In genomic region chr15:98401029-98401428, GRCh38 we compare ENCODE assay signal across 16 cellular contexts.
DNase-seq lines count a peak whose midpoint lies in the region; ATAC-seq and TF ChIP-seq lines count a peak whose summit lies in the region.
"Had no signal": no experiment of that assay in that cellular context is flagged by ENCODE, and none has a peak within 500 bp of the region (broad histone marks: within the 10 kb centered on the region; RNA-seq: fewer than 3 reads in every experiment).

No MANE protein-coding gene starts in this region.

- H3K4me3 ChIP-seq in adrenal gland (no peak overlapping the region), heart right ventricle (no peak overlapping the region), lung (no peak overlapping the region), tibial nerve (no peak overlapping the region), esophagus muscularis mucosa (no peak overlapping the region), mammary epithelial cell (replicated peaks in 1 of 3; ENCODE audit: insufficient read depth in 1 of 3, low read depth in 2 of 3, low read length in 3 of 3) (no peak overlapping the region)

- no peak for TF ChIP-seq POLR2A in adrenal gland (IDR thresholded peaks at IDR 0.05)
- no peak for TF ChIP-seq POLR2A in tibial nerve (IDR thresholded peaks at IDR 0.05)
- TF ChIP-seq POLR2A in esophagus muscularis mucosa (IDR thresholded peaks at IDR 0.05; ENCODE audit: low read depth), result no peak

- 26 to 55% (median 31%) methylated on average over 3 of the region's 3 CpGs for WGBS in adrenal gland, 4 donors
- WGBS in heart right ventricle, 2 donors, result 47 to 57% methylated on average over 3 of the region's 3 CpGs
- WGBS in lung, 2 donors, result 51 to 66% methylated on average over 3 of the region's 3 CpGs
- 72 to 75% methylated on average over 3 of the region's 3 CpGs for WGBS in tibial nerve, 2 donors
- WGBS in esophagus muscularis mucosa, result 55% methylated on average over 3 of the region's 3 CpGs
- WGBS in mammary epithelial cell (ENCODE audit: low coverage, missing lambda C conversion rate), result 0% methylated on average over 1 of the region's 3 CpGs

- H3K4me2 ChIP-seq in mammary epithelial cell (ENCODE audit: insufficient read depth, low read depth, low read length), result no peak overlapping the region

- TF ChIP-seq CTCF in adrenal gland (IDR thresholded peaks at IDR 0.05), result no peak
- no peak for TF ChIP-seq CTCF in heart right ventricle (IDR thresholded peaks at IDR 0.05)
- TF ChIP-seq CTCF in lung (IDR thresholded peaks at IDR 0.05; ENCODE audit: control extremely low read depth, extremely low read depth), result no peak
- no peak for TF ChIP-seq CTCF in tibial nerve (IDR thresholded peaks at IDR 0.05)
- TF ChIP-seq CTCF in esophagus muscularis mucosa (IDR thresholded peaks at IDR 0.05), result no peak
- no peak for TF ChIP-seq CTCF in mammary epithelial cell (conservative IDR thresholded peaks at IDR 0.05 in 1 of 2, IDR thresholded peaks at IDR 0.05 in 1 of 2; ENCODE audit: extremely low read depth in 1 of 2, insufficient read depth in 1 of 2, low read depth in 1 of 2, low read length in 2 of 2)

- BruUV-seq in mammary epithelial cell (replicated peaks; lab: Mats Ljungman, UMichigan), result no TSS peak

- CTCF ChIA-PET in mammary epithelial cell (lab: Charles Lee; ENCODE audit: low non-redundant PET), result no interaction called here

- dilution Hi-C loops in mammary epithelial cell (cut with HindIII; ENCODE audit: low sequenced_read_pairs), result no loop called here

- H2AFZ ChIP-seq in mammary epithelial cell (ENCODE audit: low read depth, low read length), result no peak overlapping the region

- H3K9me3 ChIP-seq in adrenal gland (replicated peaks in 1 of 3) (no peaks in the 10 kb centered on the region), heart right ventricle (no peaks in the 10 kb centered on the region), lung (ENCODE audit: control insufficient read depth in 2 of 2, insufficient read depth in 1 of 2, low read length in 1 of 2) (peaks cover 0 to 2% of the 10 kb centered on the region in 2 donors), tibial nerve (no peaks in the 10 kb centered on the region), esophagus muscularis mucosa (no peaks in the 10 kb centered on the region), mammary epithelial cell (replicated peaks; ENCODE audit: insufficient read depth, low read length) (no peaks in the 10 kb centered on the region)

- DNase-seq in adrenal gland (peak; percentile 46 to 84 (median 64)), heart right ventricle (no peak), lung (ENCODE audit: low spot score) (no peak), tibial nerve (ENCODE audit: low spot score in 2 of 2) (peak; percentile 27 to 68), esophagus muscularis mucosa (ENCODE audit: extremely low spot score) (no peak), mammary epithelial cell (no peak), iPS-NIHi11 (ENCODE audit: low spot score) (no peak)
- DNase-seq: ACHN; Calu3; CD4-positive, CD25-positive, alpha-beta regulatory T cell; H7; MM.1S; NCI-H1417 treated with DMSO at 0.1 percent for 48 hours; NCI-H2029; NCI-H2171 treated with DMSO at 0.1 percent for 48 hours had no signal

- H3K4me1 ChIP-seq in adrenal gland (replicated peaks in 1 of 2) (peaks cover 0 to 5% of the 10 kb centered on the region in 2 donors), heart right ventricle (no peaks in the 10 kb centered on the region), lung (ENCODE audit: control insufficient read depth in 2 of 2, insufficient read depth in 2 of 2, low read length in 2 of 2) (no peaks in the 10 kb centered on the region), tibial nerve (peaks cover 0 to 13% (median 0%) of the 10 kb centered on the region in 4 donors), esophagus muscularis mucosa (peaks cover 0 to 16% (median 14%) of the 10 kb centered on the region in 4 donors), mammary epithelial cell (ENCODE audit: insufficient read depth, low read length) (no peaks in the 10 kb centered on the region)

- TF ChIP-seq EP300 in tibial nerve (IDR thresholded peaks at IDR 0.05) (peak in 1 of 2 donors; percentile 89), esophagus muscularis mucosa (IDR thresholded peaks at IDR 0.05) (no peak)

- in situ Hi-C loops in mammary epithelial cell (cut with MboI; ENCODE audit: low sequenced_read_pairs in 2 of 2), result loop anchor here (25.0 kb wide), 1 partner anchor 514 kb away; no protein-coding TSS in a partner anchor

- no peaks in the 10 kb centered on the region for H3K36me3 ChIP-seq in adrenal gland (replicated peaks in 1 of 2)
- H3K36me3 ChIP-seq in heart right ventricle, result no peaks in the 10 kb centered on the region
- H3K36me3 ChIP-seq in lung (ENCODE audit: control insufficient read depth in 2 of 2, insufficient read depth in 2 of 2, low read length in 2 of 2), result no peaks in the 10 kb centered on the region
- H3K36me3 ChIP-seq in tibial nerve, result no peaks in the 10 kb centered on the region
- H3K36me3 ChIP-seq in esophagus muscularis mucosa, result no peaks in the 10 kb centered on the region
- no peaks in the 10 kb centered on the region for H3K36me3 ChIP-seq in mammary epithelial cell (ENCODE audit: insufficient read depth, low read length)

- H3K9ac ChIP-seq in mammary epithelial cell (ENCODE audit: insufficient read depth, low read length), result no peak overlapping the region

- H3K79me2 ChIP-seq in mammary epithelial cell (ENCODE audit: insufficient read depth, low read length), result no peaks in the 10 kb centered on the region

- H4K20me1 ChIP-seq in mammary epithelial cell (ENCODE audit: insufficient read depth, low read length), result no peaks in the 10 kb centered on the region

- intact Hi-C loops in adrenal gland (cut with DNase I), result no loop called here
- intact Hi-C loops in heart right ventricle (cut with DNase I), result no loop called here
- intact Hi-C loops in esophagus muscularis mucosa (cut with DNase I), result no loop called here
- intact Hi-C loops in mammary epithelial cell (cut with micrococcal nuclease), result no loop called here

- ATAC-seq in heart right ventricle, result peak in 5 of 8 donors; percentile 35 to 92 (median 62)
- peak; percentile 6 for ATAC-seq in lung (ENCODE audit: insufficient read depth, low FRiP score)
- ATAC-seq: Panc1 had no signal

- H3K27me3 ChIP-seq in adrenal gland (no peaks in the 10 kb centered on the region), heart right ventricle (peaks cover 0 to 36% (median 3%) of the 10 kb centered on the region in 7 donors), lung (ENCODE audit: control insufficient read depth, insufficient read depth) (no peaks in the 10 kb centered on the region), tibial nerve (no peaks in the 10 kb centered on the region), esophagus muscularis mucosa (no peaks in the 10 kb centered on the region), mammary epithelial cell (ENCODE audit: insufficient read depth, low read length) (no peaks in the 10 kb centered on the region)

- H3K27ac ChIP-seq in adrenal gland (peak overlapping the region in 2 of 5 donors; percentile 30 to 35), heart right ventricle (peak overlapping the region in 1 of 10 donors; percentile 39), lung (ENCODE audit: low read depth in 1 of 2, low read length in 1 of 2) (no peak overlapping the region), tibial nerve (peak overlapping the region in 1 of 4 donors; percentile 51), esophagus muscularis mucosa (replicated peaks in 1 of 4) (peak overlapping the region in 1 of 4 donors; percentile 2), mammary epithelial cell (ENCODE audit: insufficient read depth, low read depth, low read length) (no peak overlapping the region)

Comparison
In these comparisons a context has a peak if more than half of its experiments do, and no peak if none do; other contexts are left out.
1. DNase-seq: peak in adrenal gland (7 of 7) and tibial nerve (2 of 2); none in heart right ventricle (0 of 2), lung (single experiment), esophagus muscularis mucosa (single experiment), mammary epithelial cell (single experiment) and iPS-NIHi11 (single experiment).